In genomic region chrX:104564335-104564734, GRCh38 we compare ENCODE assay signal across 25 cellular contexts. TPM values are rescaled to one million over a fixed set of nuclear protein-coding genes. Genes with fewer than 3 reads are reported as not detected.
"Had no signal": no experiment of that assay in that cellular context is flagged by ENCODE, and none has a peak within 500 bp of the region (broad histone marks: within the 10 kb centered on the region; RNA-seq: fewer than 3 reads in every experiment).

No MANE protein-coding gene starts in this region.

- H3K27ac Mint-ChIP-seq: stimulated activated effector memory CD8-positive, alpha-beta T cell treated with anti-CD3 and anti-CD28 coated beads, Interleukin-12 subunit alpha, Interleukin-12 subunit beta, amount 100 ng/mL, for 72 hours; stimulated activated memory B cell treated with anti-CD40 and anti-IgM and Interleukin-4, amounts not matched to agents 10 μg/mL and 1 μg/mL and 100 μg/mL, for 72 hours; stimulated activated naive CD8-positive, alpha-beta T cell treated with anti-CD3 and anti-CD28 coated beads, Interleukin-15, amount 100 ng/mL, for 72 hours; stimulated activated naive CD8-positive, alpha-beta T cell treated with anti-CD3 and anti-CD28 coated beads, Interleukin-15, Interleukin-2, amounts not matched to agents 100 ng/mL and 50 ng/mL, for 24 hours; type B pancreatic cell had no signal

- H3K36me3 Mint-ChIP-seq: stimulated activated effector memory CD8-positive, alpha-beta T cell treated with anti-CD3 and anti-CD28 coated beads, Interleukin-12 subunit alpha, Interleukin-12 subunit beta, amount 100 ng/mL, for 72 hours; stimulated activated memory B cell treated with anti-CD40 and anti-IgM and Interleukin-4, amounts not matched to agents 10 μg/mL and 1 μg/mL and 100 μg/mL, for 72 hours; type B pancreatic cell had no signal

- H3K9me3 Mint-ChIP-seq: stimulated activated effector memory CD8-positive, alpha-beta T cell treated with anti-CD3 and anti-CD28 coated beads, Interleukin-12 subunit alpha, Interleukin-12 subunit beta, amount 100 ng/mL, for 72 hours; stimulated activated memory B cell treated with anti-CD40 and anti-IgM and Interleukin-4, amounts not matched to agents 10 μg/mL and 1 μg/mL and 100 μg/mL, for 72 hours; stimulated activated naive CD8-positive, alpha-beta T cell treated with anti-CD3 and anti-CD28 coated beads, Interleukin-15, amount 100 ng/mL, for 72 hours; stimulated activated naive CD8-positive, alpha-beta T cell treated with anti-CD3 and anti-CD28 coated beads, Interleukin-15, Interleukin-2, amounts not matched to agents 100 ng/mL and 50 ng/mL, for 24 hours had no signal

- DNase-seq: stimulated activated CD4-positive, alpha-beta T cell treated with anti-CD3 and anti-CD28 coated beads, Interleukin-2, amount 100 ng/mL, for 48 hours; stimulated activated CD4-positive, alpha-beta T cell treated with anti-CD3 and anti-CD28 coated beads, Interleukin-4, amount 100 ng/mL, for 1 hour; stimulated activated CD4-positive, alpha-beta T cell treated with anti-CD3 and anti-CD28 coated beads, Interleukin-4, amount 100 ng/mL, for 24 hours; stimulated activated CD4-positive, alpha-beta T cell treated with anti-CD3 and anti-CD28 coated beads, Interleukin-4, amount 100 ng/mL, for 4 hours; stimulated activated CD8-positive, alpha-beta memory T cell treated with anti-CD3 and anti-CD28 coated beads, Interleukin-4, amount 100 ng/mL, for 48 hours; stimulated activated naive B cell treated with anti-CD40 and anti-IgM and Interleukin-4, amounts not matched to agents 10 μg/mL and 1 μg/mL and 100 μg/mL, for 72 hours; stimulated activated naive CD4-positive, alpha-beta T cell; stimulated activated naive CD4-positive, alpha-beta T cell treated with Interleukin-2 at 50 U/mL for 16 hours; stimulated activated naive CD8-positive, alpha-beta T cell treated with anti-CD3 and anti-CD28 coated beads, Interleukin-15, amount 100 ng/mL, for 72 hours; stimulated activated naive CD8-positive, alpha-beta T cell treated with anti-CD3 and anti-CD28 coated beads, Interleukin-15, Interleukin-2, amounts not matched to agents 100 U/mL and 50 U/mL, for 24 hours; stomach; substantia nigra; testis; transverse colon; trophoblast cell; upper lobe of left lung; upper lobe of right lung; uterus had no signal

- H3K4me3 Mint-ChIP-seq: stimulated activated effector memory CD8-positive, alpha-beta T cell treated with anti-CD3 and anti-CD28 coated beads, Interleukin-12 subunit alpha, Interleukin-12 subunit beta, amount 100 ng/mL, for 72 hours; stimulated activated memory B cell treated with anti-CD40 and anti-IgM and Interleukin-4, amounts not matched to agents 10 μg/mL and 1 μg/mL and 100 μg/mL, for 72 hours; stimulated activated naive B cell treated with anti-CD40 and anti-IgM and Interleukin-4, amounts not matched to agents 10 μg/mL and 1 μg/mL and 100 μg/mL, for 72 hours; stimulated activated naive CD8-positive, alpha-beta T cell treated with anti-CD3 and anti-CD28 coated beads, Interleukin-15, amount 100 ng/mL, for 72 hours; stimulated activated naive CD8-positive, alpha-beta T cell treated with anti-CD3 and anti-CD28 coated beads, Interleukin-15, Interleukin-2, amounts not matched to agents 100 ng/mL and 50 ng/mL, for 24 hours; type B pancreatic cell had no signal

- H3K4me1 Mint-ChIP-seq: stimulated activated effector memory CD8-positive, alpha-beta T cell treated with anti-CD3 and anti-CD28 coated beads, Interleukin-12 subunit alpha, Interleukin-12 subunit beta, amount 100 ng/mL, for 72 hours; stimulated activated memory B cell treated with anti-CD40 and anti-IgM and Interleukin-4, amounts not matched to agents 10 μg/mL and 1 μg/mL and 100 μg/mL, for 72 hours; stimulated activated naive CD8-positive, alpha-beta T cell treated with anti-CD3 and anti-CD28 coated beads, Interleukin-15, amount 100 ng/mL, for 72 hours had no signal

RNA-seq across cellular contexts. Expression of gene IL1RAPL2, which starts 1.7 kb away (rescaled TPM):
- total RNA-seq: thoracic aorta, thyroid gland, tibial nerve, upper lobe of left lung, upper lobe of right lung had no signal
